In the genomic region with DNA sequence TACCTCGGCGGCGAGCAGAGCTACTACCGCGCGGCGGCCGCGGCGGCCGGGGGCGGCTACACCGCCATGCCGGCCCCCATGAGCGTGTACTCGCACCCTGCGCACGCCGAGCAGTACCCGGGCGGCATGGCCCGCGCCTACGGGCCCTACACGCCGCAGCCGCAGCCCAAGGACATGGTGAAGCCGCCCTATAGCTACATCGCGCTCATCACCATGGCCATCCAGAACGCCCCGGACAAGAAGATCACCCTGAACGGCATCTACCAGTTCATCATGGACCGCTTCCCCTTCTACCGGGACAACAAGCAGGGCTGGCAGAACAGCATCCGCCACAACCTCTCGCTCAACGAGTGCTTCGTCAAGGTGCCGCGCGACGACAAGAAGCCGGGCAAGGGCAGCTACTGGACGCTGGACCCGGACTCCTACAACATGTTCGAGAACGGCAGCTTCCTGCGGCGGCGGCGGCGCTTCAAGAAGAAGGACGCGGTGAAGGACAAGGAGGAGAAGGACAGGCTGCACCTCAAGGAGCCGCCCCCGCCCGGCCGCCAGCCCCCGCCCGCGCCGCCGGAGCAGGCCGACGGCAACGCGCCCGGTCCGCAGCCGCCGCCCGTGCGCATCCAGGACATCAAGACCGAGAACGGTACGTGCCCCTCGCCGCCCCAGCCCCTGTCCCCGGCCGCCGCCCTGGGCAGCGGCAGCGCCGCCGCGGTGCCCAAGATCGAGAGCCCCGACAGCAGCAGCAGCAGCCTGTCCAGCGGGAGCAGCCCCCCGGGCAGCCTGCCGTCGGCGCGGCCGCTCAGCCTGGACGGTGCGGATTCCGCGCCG, we compare ENCODE assay signal across 8 cellular contexts. TPM values are rescaled to one million over a fixed set of nuclear protein-coding genes. Genes with fewer than 3 reads are reported as not detected.
DNase-seq lines count a peak whose midpoint lies in the region; ATAC-seq and TF ChIP-seq lines count a peak whose summit lies in the region.

No MANE protein-coding gene starts in this region.

- H3K27me3 ChIP-seq in PC-3 (ENCODE audit: low read length) (no peaks in the 10 kb centered on the region), ectodermal cell (ENCODE audit: control insufficient read depth, insufficient read depth, low read length, poor library complexity, severe bottlenecking) (peaks cover 99% of the 10 kb centered on the region)

- CTCF ChIA-PET in Calu3 (lab: Charles Lee) = interaction anchor here (0.6 kb wide), 1 partner anchor 236 kb away, joined by 3 read pairs; no protein-coding TSS in a partner anchor
- CTCF ChIA-PET in PC-3 (lab: Charles Lee) = interaction anchor here (1.6 to 2.0 kb wide), 2 partner anchors 77 to 493 kb away, joined by 6 to 15 read pairs; no protein-coding TSS in a partner anchor

- WGBS in ectodermal cell, 2 experiments = 2% methylated on average over 101 of the region's 101 CpGs

- peaks cover 16% of the 10 kb centered on the region for H4K20me1 ChIP-seq in PC-3 (ENCODE audit: low read length)

- H3K9me2 ChIP-seq in PC-3 (replicated peaks; ENCODE audit: low read length) = no peaks in the 10 kb centered on the region

- DNase-seq in Calu3 = no peak
- DNase-seq in PC-3 = peak; percentile 38
- peak in 2 of 10 donors; percentile 24 to 63 for DNase-seq in naive thymus-derived CD8-positive, alpha-beta T cell
- DNase-seq in NCI-H2107 treated with DMSO at 0.1 percent for 48 hours (lab: John Stamatoyannopoulos, UW; ENCODE audit: unreplicated experiment) = no peak
- no peak for DNase-seq in NOMO-1 treated with dmso at 0.1 percent for 144 hours (lab: John Stamatoyannopoulos, UW; ENCODE audit: unreplicated experiment)
- DNase-seq in C1 segment of cervical spinal cord (lab: John Stamatoyannopoulos, UW) = no peak

- H3K4me3 ChIP-seq in PC-3 (ENCODE audit: low read length) = peak overlapping the region; percentile 80
- peak overlapping the region; percentile 29 for H3K4me3 ChIP-seq in ectodermal cell (ENCODE audit: insufficient read depth, low read depth, low read length)

- no peaks in the 10 kb centered on the region for H3K36me3 ChIP-seq in PC-3 (ENCODE audit: low read depth, low read length)
- H3K36me3 ChIP-seq in ectodermal cell (ENCODE audit: control insufficient read depth, insufficient read depth, low read length) = no peaks in the 10 kb centered on the region

- H3K9me3 Mint-ChIP-seq in Calu3 (ENCODE audit: low read depth, unreplicated experiment) = no peaks in the 10 kb centered on the region
- peaks cover 0 to 5% (median 0%) of the 10 kb centered on the region in 9 donors for H3K9me3 Mint-ChIP-seq in naive thymus-derived CD8-positive, alpha-beta T cell

- intact Hi-C loops in Calu3 (cut with micrococcal nuclease; ENCODE audit: unreplicated experiment) (loop anchor here (5.0 kb wide), 2 partner anchors 77 to 152 kb away; no protein-coding TSS in a partner anchor), PC-3 (cut with micrococcal nuclease) (loop anchor here (5.0 kb wide), 1 partner anchor 302 kb away; no protein-coding TSS in a partner anchor)

- H3K27me3 Mint-ChIP-seq in Calu3 (ENCODE audit: unreplicated experiment) = peaks cover 12% of the 10 kb centered on the region
- peaks cover 38 to 68% (median 58%) of the 10 kb centered on the region in 5 donors for H3K27me3 Mint-ChIP-seq in naive thymus-derived CD8-positive, alpha-beta T cell

- BruUV-seq in Calu3 (replicated peaks; lab: Mats Ljungman, UMichigan) (TSS peak; percentile 7), PC-3 (replicated peaks; lab: Mats Ljungman, UMichigan) (no TSS peak)

- H3K4me1 ChIP-seq in PC-3 (ENCODE audit: insufficient read depth, low read length) = 0 out of 2 replicates have a peak, but pooled peaks cover 4% of the 10 kb centered on the region
- peaks cover 23% of the 10 kb centered on the region for H3K4me1 ChIP-seq in ectodermal cell (ENCODE audit: control insufficient read depth, insufficient read depth, low read length)

- TF ChIP-seq CTCF in Calu3 (IDR thresholded peaks at IDR 0.05; ENCODE audit: unreplicated experiment) (no peak), PC-3 (conservative IDR thresholded peaks at IDR 0.05; ENCODE audit: low read depth, low read length) (no peak)

- POLR2A ChIA-PET in PC-3 (lab: Charles Lee; ENCODE audit: unreplicated experiment) = interaction anchor here (0.5 to 1.0 kb wide), 4 partner anchors 15 to 1173 kb away, joined by 5 to 7 read pairs (median 6); no protein-coding TSS in a partner anchor
- POLR2A ChIA-PET in naive thymus-derived CD8-positive, alpha-beta T cell (lab: Charles Lee) = interaction anchor here (0.6 to 1.5 kb wide), 3 partner anchors 14 to 962 kb away, joined by 3 to 4 read pairs (median 3); no protein-coding TSS in a partner anchor

- H3K4me3 Mint-ChIP-seq in Calu3 (ENCODE audit: low read depth, unreplicated experiment) = peak overlapping the region; percentile 80
- peak overlapping the region; percentile 66 to 88 (median 82) for H3K4me3 Mint-ChIP-seq in naive thymus-derived CD8-positive, alpha-beta T cell

- no peak overlapping the region for H3K27ac ChIP-seq in PC-3 (ENCODE audit: low read length)
- no peak overlapping the region for H3K27ac ChIP-seq in ectodermal cell (ENCODE audit: insufficient read depth, low read depth, low read length, poor library complexity, severe bottlenecking)

- peak overlapping the region; percentile 57 for H3K9ac ChIP-seq in PC-3 (ENCODE audit: low read length)

- H3F3A ChIP-seq in PC-3 (ENCODE audit: low read length, unreplicated experiment) = no peaks in the 10 kb centered on the region

- H3K79me2 ChIP-seq in PC-3 (ENCODE audit: low read length) = peaks cover 39% of the 10 kb centered on the region

- peaks cover 67% of the 10 kb centered on the region for H3K36me3 Mint-ChIP-seq in Calu3 (ENCODE audit: insufficient read depth, unreplicated experiment)
- H3K36me3 Mint-ChIP-seq in naive thymus-derived CD8-positive, alpha-beta T cell = peaks cover 0 to 5% (median 4%) of the 10 kb centered on the region in 3 donors

- ATAC-seq in GM21723 (IDR thresholded peaks at IDR 0.05; ENCODE audit: unreplicated experiment) = peak; percentile 18
- ATAC-seq in PC-3 = peak; percentile 7
- ATAC-seq in naive thymus-derived CD8-positive, alpha-beta T cell = peak; percentile 20 to 24

- peaks cover 8% of the 10 kb centered on the region for H3K4me1 Mint-ChIP-seq in Calu3 (ENCODE audit: low read depth, unreplicated experiment)
- peaks cover 19 to 53% (median 46%) of the 10 kb centered on the region in 4 donors for H3K4me1 Mint-ChIP-seq in naive thymus-derived CD8-positive, alpha-beta T cell

- H3K4me2 ChIP-seq in PC-3 (ENCODE audit: low read length) = peak overlapping the region; percentile 79

- H3K9me3 ChIP-seq in PC-3 (ENCODE audit: low read length) (no peaks in the 10 kb centered on the region), ectodermal cell (ENCODE audit: control insufficient read depth, low read length) (no peaks in the 10 kb centered on the region)

- H2AFZ ChIP-seq in PC-3 (ENCODE audit: low read length) = peak overlapping the region; percentile 45; the same call in 1 of the 2 replicates

- peak overlapping the region; percentile 50 for H3K27ac Mint-ChIP-seq in Calu3 (ENCODE audit: unreplicated experiment)
- H3K27ac Mint-ChIP-seq in naive thymus-derived CD8-positive, alpha-beta T cell = peak overlapping the region in 4 of 10 donors; percentile 8 to 65 (median 22)

RNA-seq across cellular contexts. Expression of a gene that starts 1.0 kb away (rescaled TPM):
- total RNA-seq in Calu3 (2022) (12.3 and 16.5 TPM in 2 replicates), PC-3 (2014; rRNA removed) (7.3 and 12.0 TPM in 2 replicates)
- polyA plus RNA-seq in ectodermal cell (2013, experiment 1 of 4) = 0.52 TPM
- 0.48 TPM for polyA plus RNA-seq in ectodermal cell (2013, experiment 2 of 4)
- 1.2 TPM for polyA plus RNA-seq in ectodermal cell (2013, experiment 3 of 4)
- polyA plus RNA-seq in ectodermal cell (2013, experiment 4 of 4) = 0.89 TPM
- not detected for total RNA-seq in naive thymus-derived CD8-positive, alpha-beta T cell
- polyA plus RNA-seq in naive thymus-derived CD8-positive, alpha-beta T cell = not detected
